Comparison of ENCODE assay signal across 29 cellular contexts in the genomic region with DNA sequence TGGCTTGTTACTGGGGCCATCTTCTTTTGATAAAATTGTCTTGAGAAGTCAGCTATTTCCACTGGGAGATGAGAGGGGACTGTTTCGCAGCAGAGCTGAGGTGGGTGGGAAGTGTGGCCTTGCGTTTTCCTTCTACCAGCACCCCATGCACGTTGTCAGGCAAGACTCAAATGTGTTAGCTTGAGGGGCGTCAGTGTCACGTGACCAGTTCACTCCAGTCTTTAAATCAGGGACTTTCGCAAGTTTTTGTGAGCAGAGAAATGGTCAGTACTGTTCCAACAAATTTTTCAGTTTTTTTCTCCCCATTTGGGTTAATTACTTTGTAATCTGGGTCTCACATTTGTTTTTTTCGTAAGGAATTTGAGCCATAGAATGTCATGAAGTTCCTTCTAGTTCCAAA.
"Had no signal": no experiment of that assay in that cellular context is flagged by ENCODE, and none has a peak within 500 bp of the region (broad histone marks: within the 10 kb centered on the region; RNA-seq: fewer than 3 reads in every experiment).

No MANE protein-coding gene starts in this region.

- H3K27ac Mint-ChIP-seq: activated CD8-positive, alpha-beta T cell treated with anti-CD3 and anti-CD28 coated beads for 36 hours; activated naive CD4-positive, alpha-beta T cell treated with anti-CD3 and anti-CD28 coated beads, Interleukin-2, amount 50 U/mL, for 24 hours; activated naive CD8-positive, alpha-beta T cell treated with anti-CD3 and anti-CD28 coated beads, Interleukin-2, amount 10 ng/mL, durations not matched to agents 7 days and 5 days; activated T-cell treated with anti-CD3 and anti-CD28 coated beads, Interleukin-2, amount 50 U/mL, for 24 hours; activated T-helper 2 cell treated with anti-CD3 and anti-CD28 coated beads, Interferon-gamma antibody, Interleukin-2, Interleukin-4, amounts not matched to agents 10 μg/mL and 5 μg/mL and 100 μg/mL, durations not matched to agents 14 hours and 24 hours and 36 hours had no signal

- H3K36me3 Mint-ChIP-seq: activated naive CD8-positive, alpha-beta T cell treated with anti-CD3 and anti-CD28 coated beads, Interleukin-2, amount 10 ng/mL, durations not matched to agents 7 days and 5 days had no signal

- H3K27me3 Mint-ChIP-seq: activated CD8-positive, alpha-beta T cell treated with anti-CD3 and anti-CD28 coated beads for 36 hours; activated naive CD4-positive, alpha-beta T cell treated with anti-CD3 and anti-CD28 coated beads, Interleukin-2, amount 50 U/mL, for 24 hours; activated naive CD8-positive, alpha-beta T cell treated with anti-CD3 and anti-CD28 coated beads, Interleukin-2, amount 10 ng/mL, durations not matched to agents 7 days and 5 days; activated T-cell treated with anti-CD3 and anti-CD28 coated beads, Interleukin-2, amount 50 U/mL, for 24 hours had no signal

- H3K27me3 ChIP-seq: ascending aorta had no signal

- H3K27ac ChIP-seq: ascending aorta, WERI-Rb-1 had no signal

- H3K4me1 Mint-ChIP-seq: activated naive CD4-positive, alpha-beta T cell treated with anti-CD3 and anti-CD28 coated beads, Interleukin-2, amount 50 U/mL, for 24 hours; activated naive CD8-positive, alpha-beta T cell treated with anti-CD3 and anti-CD28 coated beads, Interleukin-2, amount 10 ng/mL, durations not matched to agents 7 days and 5 days had no signal

- H3K4me3 ChIP-seq: ascending aorta had no signal

- DNase-seq: activated CD4-positive, alpha-beta T cell treated with anti-CD3 and anti-CD28 coated beads for 1 hour; activated CD4-positive, alpha-beta T cell treated with anti-CD3 and anti-CD28 coated beads for 48 hours; activated CD4-positive, alpha-beta T cell treated with anti-CD3 and anti-CD28 coated beads, Interleukin-2, amount 50 U/mL, for 4 hours; activated CD4-positive, CD25-positive, alpha-beta regulatory T cell; activated CD8-positive, alpha-beta T cell treated with anti-CD3 and anti-CD28 coated beads for 36 hours; activated gamma-delta T cell; activated naive CD4-positive, alpha-beta T cell treated with Interleukin-2 at 50 U/mL for 16 hours; activated naive CD8-positive, alpha-beta T cell treated with anti-CD3 and anti-CD28 coated beads, Interleukin-2, amount 10 ng/mL, durations not matched to agents 7 days and 5 days; activated T-cell treated with anti-CD3 and anti-CD28 coated beads, Interleukin-2, amount 50 U/mL, for 24 hours; amygdala; IMR-90; Karpas-422; KBM-7; NCI-H1048; NCI-H1105 treated with DMSO at 0.1 percent for 48 hours; NCI-H1436; NCI-H1694; NCI-H1930; NCI-H2081 treated with DMSO at 0.1 percent for 48 hours; NCI-H524 treated with DMSO at 0.1 percent for 48 hours; SIG-M5; SW 1271; T-helper 1 cell; T1000; WERI-Rb-1 had no signal

- H3K9me3 Mint-ChIP-seq: activated CD8-positive, alpha-beta T cell treated with anti-CD3 and anti-CD28 coated beads for 36 hours; activated naive CD4-positive, alpha-beta T cell treated with anti-CD3 and anti-CD28 coated beads, Interleukin-2, amount 50 U/mL, for 24 hours; activated naive CD8-positive, alpha-beta T cell treated with anti-CD3 and anti-CD28 coated beads, Interleukin-2, amount 10 ng/mL, durations not matched to agents 7 days and 5 days; activated T-cell treated with anti-CD3 and anti-CD28 coated beads, Interleukin-2, amount 50 U/mL, for 24 hours; activated T-helper 2 cell treated with anti-CD3 and anti-CD28 coated beads, Interferon-gamma antibody, Interleukin-2, Interleukin-4, amounts not matched to agents 10 μg/mL and 5 μg/mL and 100 μg/mL, durations not matched to agents 14 hours and 24 hours and 36 hours had no signal

- H3K4me1 ChIP-seq: ascending aorta had no signal

- ATAC-seq: activated CD8-positive, alpha-beta T cell treated with anti-CD3 and anti-CD28 coated beads for 36 hours; Panc1 had no signal

- H3K4me3 Mint-ChIP-seq: activated CD8-positive, alpha-beta T cell treated with anti-CD3 and anti-CD28 coated beads for 36 hours; activated naive CD4-positive, alpha-beta T cell treated with anti-CD3 and anti-CD28 coated beads, Interleukin-2, amount 50 U/mL, for 24 hours; activated naive CD8-positive, alpha-beta T cell treated with anti-CD3 and anti-CD28 coated beads, Interleukin-2, amount 10 ng/mL, durations not matched to agents 7 days and 5 days; activated T-cell treated with anti-CD3 and anti-CD28 coated beads, Interleukin-2, amount 50 U/mL, for 24 hours had no signal

- H3K9me3 ChIP-seq: ascending aorta had no signal
